9 cellular contexts compared by ENCODE assay signal in genomic region chr2:78979380-78980238, GRCh38. TPM values are rescaled to one million over a fixed set of nuclear protein-coding genes. Genes with fewer than 3 reads are reported as not detected.
DNase-seq lines count a peak whose midpoint lies in the region; ATAC-seq and TF ChIP-seq lines count a peak whose summit lies in the region.
"Had no signal": no experiment of that assay in that cellular context is flagged by ENCODE, and none has a peak within 500 bp of the region (broad histone marks: within the 10 kb centered on the region; RNA-seq: fewer than 3 reads in every experiment).

No MANE protein-coding gene starts in this region.

- peak overlapping the region; percentile 71 for H3K4me2 ChIP-seq in OCI-LY3 (ENCODE audit: low read length)

- H3K9me3 Mint-ChIP-seq in CD8-positive, alpha-beta memory T cell: peaks cover 4 to 9% (median 7%) of the 10 kb centered on the region in 5 donors

- H3K27ac Mint-ChIP-seq in CD8-positive, alpha-beta memory T cell: no peak overlapping the region
- H3K27ac Mint-ChIP-seq: IgD-negative memory B cell had no signal

- H3K9ac ChIP-seq in OCI-LY3 (ENCODE audit: low read length): peak overlapping the region; percentile 15; the same call in 1 of the 2 replicates

- no peaks in the 10 kb centered on the region for H3K4me1 Mint-ChIP-seq in CD8-positive, alpha-beta memory T cell
- H3K4me1 Mint-ChIP-seq: IgD-negative memory B cell had no signal

- H3K36me3 Mint-ChIP-seq in CD8-positive, alpha-beta memory T cell: peaks cover 0 to 2% (median 0%) of the 10 kb centered on the region in 3 donors
- H3K36me3 Mint-ChIP-seq: IgD-negative memory B cell had no signal

- 0 out of 2 replicates have a peak, but pooled peaks have one; percentile 10 for TF ChIP-seq CTCF in AG04450 (IDR thresholded peaks at IDR 0.05; ENCODE audit: low read depth, low read length)
- TF ChIP-seq CTCF in GM12864 (IDR thresholded peaks at IDR 0.05; ENCODE audit: low read depth, low read length, missing control alignments): peak; percentile 74
- peak; percentile 94 for TF ChIP-seq CTCF in OCI-LY3 (IDR thresholded peaks at IDR 0.05; ENCODE audit: low read depth, low read length)
- TF ChIP-seq CTCF in epithelial cell of proximal tubule (conservative IDR thresholded peaks at IDR 0.05; ENCODE audit: low read depth, low read length): peak; percentile 92

- CTCF ChIA-PET in AG04450 (lab: Charles Lee): no interaction called here
- CTCF ChIA-PET in CD8-positive, alpha-beta memory T cell (lab: Charles Lee): no interaction called here

- no peaks in the 10 kb centered on the region for H4K20me1 ChIP-seq in OCI-LY3 (ENCODE audit: insufficient read depth, low read length)

- POLR2A ChIA-PET in AG04450 (lab: Yijun Ruan, JAX): no interaction called here
- POLR2A ChIA-PET in CD8-positive, alpha-beta memory T cell (lab: Charles Lee): no interaction called here

- H3K4me3 Mint-ChIP-seq in CD8-positive, alpha-beta memory T cell: no peak overlapping the region
- H3K4me3 Mint-ChIP-seq: IgD-negative memory B cell had no signal

- H2AFZ ChIP-seq in OCI-LY3 (ENCODE audit: low read depth, low read length): no peak overlapping the region

- H3K27ac ChIP-seq in AG04450 (ENCODE audit: low read depth, low read length) (no peak overlapping the region), OCI-LY3 (ENCODE audit: low read length) (no peak overlapping the region)
- H3K27ac ChIP-seq in CD8-positive, alpha-beta memory T cell (ENCODE audit: low read depth, low read length): no peak overlapping the region

- H3K27me3 ChIP-seq in AG04450 (ENCODE audit: control insufficient read depth, insufficient read depth, low read length): no peaks in the 10 kb centered on the region
- H3K27me3 ChIP-seq in OCI-LY3 (ENCODE audit: low read depth, low read length): no peaks in the 10 kb centered on the region
- H3K27me3 ChIP-seq in CD8-positive, alpha-beta memory T cell (ENCODE audit: insufficient read depth, low read length, poor library complexity, severe bottlenecking): no peaks in the 10 kb centered on the region

- peak; percentile 27 for ATAC-seq in HG03457 (IDR thresholded peaks at IDR 0.05; ENCODE audit: unreplicated experiment)

- H3K4me3 ChIP-seq in AG04450 (ENCODE audit: low read depth, low read length) (no peak overlapping the region), GM12864 (ENCODE audit: low read depth, low read length) (no peak overlapping the region), OCI-LY3 (ENCODE audit: low read length) (peak overlapping the region; percentile 66), epithelial cell of proximal tubule (ENCODE audit: low read depth, low read length) (no peak overlapping the region)
- no peak overlapping the region for H3K4me3 ChIP-seq in CD8-positive, alpha-beta memory T cell (ENCODE audit: low read length)

- no peaks in the 10 kb centered on the region for H3K36me3 ChIP-seq in OCI-LY3 (replicated peaks; ENCODE audit: low read depth, low read length)
- no peaks in the 10 kb centered on the region for H3K36me3 ChIP-seq in CD8-positive, alpha-beta memory T cell (ENCODE audit: insufficient read depth, low read length)

- H3K9me3 ChIP-seq in AG04450 (ENCODE audit: control insufficient read depth, insufficient read depth, low read length): peaks cover 8% of the 10 kb centered on the region; the same call in 1 of the 2 replicates
- H3K9me3 ChIP-seq in OCI-LY3 (ENCODE audit: insufficient read depth, low read length): no peaks in the 10 kb centered on the region
- no peaks in the 10 kb centered on the region for H3K9me3 ChIP-seq in CD8-positive, alpha-beta memory T cell (ENCODE audit: low read length)

- DNase-seq in AG04450 (ENCODE audit: low read depth, low spot score): no peak
- peak; percentile 19 for DNase-seq in GM12864 (ENCODE audit: low read depth)
- no peak for DNase-seq in epithelial cell of proximal tubule (ENCODE audit: low read depth)
- peak; percentile 66 for DNase-seq in pons (ENCODE audit: low spot score)
- no peak for DNase-seq in CD8-positive, alpha-beta memory T cell
- no peak for DNase-seq in GOT3 (lab: John Stamatoyannopoulos, UW)

- H3K27me3 Mint-ChIP-seq in CD8-positive, alpha-beta memory T cell: no peaks in the 10 kb centered on the region
- H3K27me3 Mint-ChIP-seq: IgD-negative memory B cell had no signal

- H3K4me1 ChIP-seq in OCI-LY3 (ENCODE audit: low read length): peaks cover 52% of the 10 kb centered on the region
- no peaks in the 10 kb centered on the region for H3K4me1 ChIP-seq in CD8-positive, alpha-beta memory T cell (ENCODE audit: insufficient read depth, low read length)

- no peaks in the 10 kb centered on the region for H3K79me2 ChIP-seq in OCI-LY3 (ENCODE audit: low read length)

RNA-seq across cellular contexts. Expression of gene REG3G, which starts 45.9 kb away (rescaled TPM):
- polyA plus RNA-seq in AG04450 (2011; rRNA removed): not detected in 2 replicates
- polyA minus RNA-seq in AG04450 (2011; rRNA and poly(A)+ RNA removed): not detected in 2 replicates
- total RNA-seq in epithelial cell of proximal tubule: not detected in 2 replicates
- not detected for total RNA-seq in CD8-positive, alpha-beta memory T cell
- polyA plus RNA-seq in CD8-positive, alpha-beta memory T cell: not detected
- polyA plus RNA-seq: IgD-negative memory B cell had no signal

Comparison
In these comparisons a context has a peak if more than half of its experiments do, and no peak if none do; other contexts are left out.
1. DNase-seq: peak in GM12864 (single experiment) and pons (single experiment); none in AG04450 (single experiment), epithelial cell of proximal tubule (single experiment), CD8-positive, alpha-beta memory T cell (0 of 5) and GOT3 (single experiment).
2. CTCF ChIP-seq: peak in every context shown above with its lines; median percentile 94 in OCI-LY3; 92 in epithelial cell of proximal tubule; 74 in GM12864; 10 in AG04450.